13 cellular contexts compared by ENCODE assay signal in the genomic region with DNA sequence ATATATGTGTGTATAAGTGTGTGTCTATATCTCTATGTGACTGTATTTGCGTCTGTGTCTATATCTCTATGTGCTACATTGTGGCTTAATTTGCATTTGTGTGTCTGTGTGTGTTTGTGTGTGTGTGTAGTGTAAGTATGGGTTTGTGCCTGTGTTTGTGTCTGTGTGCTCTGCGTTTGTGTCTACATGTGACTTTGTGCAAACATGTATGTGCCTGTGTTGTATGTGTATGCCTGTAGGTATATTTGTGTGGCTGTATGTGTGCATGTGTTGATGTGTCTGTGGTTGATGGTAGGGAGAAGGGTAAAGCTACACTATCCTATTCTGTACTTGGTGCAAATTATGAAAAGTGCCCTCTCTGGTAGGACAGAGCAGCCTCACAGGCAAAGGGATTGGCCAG. TPM values are rescaled to one million over a fixed set of nuclear protein-coding genes. Genes with fewer than 3 reads are reported as not detected.
DNase-seq lines count a peak whose midpoint lies in the region; ATAC-seq, FAIRE-seq and TF ChIP-seq lines count a peak whose summit lies in the region.
"Had no signal": no experiment of that assay in that cellular context is flagged by ENCODE, and none has a peak within 500 bp of the region (broad histone marks: within the 10 kb centered on the region; RNA-seq: fewer than 3 reads in every experiment).

No MANE protein-coding gene starts in this region.

- BruUV-seq in HepG2 (replicated peaks; lab: Mats Ljungman, UMichigan) (no TSS peak), K562 (replicated peaks; lab: Mats Ljungman, UMichigan) (no TSS peak)

- H3K27ac ChIP-seq in HepG2 (ENCODE audit: extremely low read length, insufficient read depth, low read length): no peak overlapping the region
- H3K27ac ChIP-seq in right lobe of liver: no peak overlapping the region
- no peak overlapping the region for H3K27ac ChIP-seq in K562 (ENCODE audit: extremely low read depth, low read depth, low read length)
- no peak overlapping the region for H3K27ac ChIP-seq in neuronal stem cell (replicated peaks; ENCODE audit: low read length)
- H3K27ac ChIP-seq: 22Rv1, KMS-11 had no signal

- no peak overlapping the region for H3K4me2 ChIP-seq in HepG2 (ENCODE audit: low read depth, low read length)
- no peak overlapping the region for H3K4me2 ChIP-seq in K562 (ENCODE audit: insufficient read depth, low read length)
- no peak overlapping the region for H3K4me2 ChIP-seq in neuronal stem cell (ENCODE audit: insufficient read depth, low read length, poor library complexity, severe bottlenecking)
- H3K4me2 ChIP-seq: KMS-11 had no signal

- no peak overlapping the region for H4K91ac ChIP-seq in neuronal stem cell (ENCODE audit: low read depth, low read length, poor library complexity)

- no peak overlapping the region for H4K8ac ChIP-seq in neuronal stem cell (ENCODE audit: low read depth, low read length)

- H2BK5ac ChIP-seq in neuronal stem cell (ENCODE audit: low read length): no peak overlapping the region

- H3K14ac ChIP-seq in neuronal stem cell (ENCODE audit: low read length): no peak overlapping the region

- DNase-seq in HepG2 (ENCODE audit: low spot score) (no peak), right lobe of liver (no peak), K562 (ENCODE audit: extremely low read depth in 1 of 4, low spot score in 3 of 4) (no peak), neuronal stem cell (ENCODE audit: low spot score) (no peak), dermis blood vessel endothelial cell (no peak), MG63 (no peak), NCI-H2171 (lab: John Stamatoyannopoulos, UW) (no peak), NCI-H1930 (lab: John Stamatoyannopoulos, UW) (no peak)
- DNase-seq: NCI-H1105 treated with DMSO at 0.1 percent for 48 hours, NCI-H524 treated with DMSO at 0.1 percent for 48 hours had no signal

- TF ChIP-seq EP300 in HepG2 (IDR thresholded peaks at IDR 0.05; ENCODE audit: low read depth in 2 of 2, low read length in 2 of 2) (no peak), HepG2 (CRISPR knock-in tag; IDR thresholded peaks at IDR 0.05; ENCODE audit: borderline replicate concordance) (no peak), K562 (IDR thresholded peaks at IDR 0.05; ENCODE audit: low read length) (no peak)

- no peaks in the 10 kb centered on the region for H3K79me2 ChIP-seq in HepG2 (ENCODE audit: insufficient read depth, low read length)
- no peaks in the 10 kb centered on the region for H3K79me2 ChIP-seq in K562 (ENCODE audit: control insufficient read depth, insufficient read depth, low read length)

- no peak overlapping the region for H2AK5ac ChIP-seq in neuronal stem cell (ENCODE audit: low read depth, low read length)

- peaks cover 32% of the 10 kb centered on the region for H3K4me1 ChIP-seq in HepG2 (ENCODE audit: insufficient read depth, low read length)
- peaks cover 0 to 23% (median 6%) of the 10 kb centered on the region in 4 donors for H3K4me1 ChIP-seq in right lobe of liver
- peaks cover 0 to 13% of the 10 kb centered on the region in 2 experiments; a peak in 3 of 5 replicates for H3K4me1 ChIP-seq in K562 (replicated peaks in 1 of 2; ENCODE audit: control insufficient read depth in 2 of 2, insufficient read depth in 2 of 2, low read length in 2 of 2)
- H3K4me1 ChIP-seq in neuronal stem cell (ENCODE audit: control insufficient read depth in 2 of 2, insufficient read depth in 1 of 2, low read depth in 1 of 2, low read length in 2 of 2): no peaks in the 10 kb centered on the region

- H3K4me3 ChIP-seq in HepG2 (replicated peaks in 1 of 3; ENCODE audit: insufficient read depth in 1 of 3, low read depth in 2 of 3, low read length in 3 of 3): no peak overlapping the region
- no peak overlapping the region for H3K4me3 ChIP-seq in right lobe of liver
- H3K4me3 ChIP-seq in K562: no peak overlapping the region
- no peak overlapping the region for H3K4me3 ChIP-seq in neuronal stem cell (ENCODE audit: low read length in 2 of 2)
- H3K4me3 ChIP-seq in MG63: no peak overlapping the region

- H3K9ac ChIP-seq in HepG2 (ENCODE audit: insufficient read depth, low read depth, low read length): no peak overlapping the region
- no peak overlapping the region for H3K9ac ChIP-seq in K562 (ENCODE audit: insufficient read depth in 1 of 2, low read depth in 2 of 2, low read length in 2 of 2)
- H3K9ac ChIP-seq in neuronal stem cell (ENCODE audit: low read depth, low read length, poor library complexity): no peak overlapping the region
- H3K9ac ChIP-seq: KMS-11 had no signal

- no peak overlapping the region for H3K18ac ChIP-seq in neuronal stem cell (ENCODE audit: low read length)

- in situ Hi-C loops in HepG2 (cut with HindIII; ENCODE audit: extremely low pct_ligation_motif_present, low pct_unique_long_range_greater_than_20kb) (no loop called here), K562 (cut with MboI) (loop anchor here (10.0 kb wide), 1 partner anchor 505 kb away; a partner anchor contains a TSS)

- no peaks in the 10 kb centered on the region for H3K9me1 ChIP-seq in K562 (ENCODE audit: control insufficient read depth, insufficient read depth, low read length)

- no peak overlapping the region for H3K23ac ChIP-seq in neuronal stem cell (ENCODE audit: low read depth, low read length, poor library complexity)

- TF ChIP-seq CTCF in HepG2 (CRISPR knock-in tag; IDR thresholded peaks at IDR 0.05) (no peak), right lobe of liver (IDR thresholded peaks at IDR 0.05) (no peak), K562 (IDR thresholded peaks at IDR 0.05 in 2 of 3, conservative IDR thresholded peaks at IDR 0.05 in 1 of 3; ENCODE audit: insufficient read depth in 2 of 3, low read depth in 1 of 3, low read length in 3 of 3) (no peak)

- H3K4ac ChIP-seq in neuronal stem cell (ENCODE audit: low read length): no peak overlapping the region

- WGBS in HepG2 (ENCODE audit: low lambda C conversion rate): 94% methylated on average over 2 of the region's 2 CpGs
- WGBS in right lobe of liver (ENCODE audit: insufficient coverage, low coverage, low lambda C conversion rate, missing lambda C conversion rate): 93% methylated on average over 2 of the region's 2 CpGs
- 43% methylated on average over 2 of the region's 2 CpGs for whole genome bisulfite sequencing in K562 (ENCODE audit: insufficient coverage, low coverage, missing lambda C conversion rate)
- no CpG with 5 or more reads among the region's 2 CpGs for WGBS in neuronal stem cell (ENCODE audit: extremely low coverage in 2 of 2, insufficient read length in 2 of 2, insufficient replicate concordance in 1 of 2), 2 donors

- H3K36me3 ChIP-seq in HepG2 (replicated peaks in 1 of 2; ENCODE audit: control insufficient read depth in 1 of 2, insufficient read depth in 2 of 2, low read length in 2 of 2): no peaks in the 10 kb centered on the region
- no peaks in the 10 kb centered on the region for H3K36me3 ChIP-seq in right lobe of liver
- H3K36me3 ChIP-seq in K562 (ENCODE audit: control insufficient read depth, insufficient read depth, low read length): no peaks in the 10 kb centered on the region
- peaks cover 0 to 1% of the 10 kb centered on the region in 2 donors for H3K36me3 ChIP-seq in neuronal stem cell (replicated peaks in 1 of 2; ENCODE audit: control insufficient read depth in 2 of 2, insufficient read depth in 2 of 2, low read length in 2 of 2)
- no peaks in the 10 kb centered on the region for H3K36me3 ChIP-seq in MG63

- no peak overlapping the region for H2BK120ac ChIP-seq in neuronal stem cell (ENCODE audit: low read depth, low read length)

- H3K27me3 ChIP-seq in HepG2 (ENCODE audit: control insufficient read depth in 1 of 2, insufficient read depth in 2 of 2, low read length in 2 of 2) (no peaks in the 10 kb centered on the region), right lobe of liver (no peaks in the 10 kb centered on the region), K562 (ENCODE audit: control insufficient read depth in 2 of 2, insufficient read depth in 2 of 2, low read length in 2 of 2) (no peaks in the 10 kb centered on the region), neuronal stem cell (ENCODE audit: control insufficient read depth in 3 of 3, insufficient read depth in 3 of 3, low read depth in 1 of 3, low read length in 3 of 3) (no peaks in the 10 kb centered on the region), MG63 (no peaks in the 10 kb centered on the region)

- H2BK12ac ChIP-seq in neuronal stem cell (ENCODE audit: low read length): peak overlapping the region; percentile 4

- POLR2A ChIA-PET in HepG2 (lab: Yijun Ruan, JAX): no interaction called here
- POLR2A ChIA-PET in K562 (lab: Yijun Ruan, JAX): no interaction called here

- ATAC-seq in HepG2 (peak; percentile 26; the same call in 2 of the 3 replicates), right lobe of liver (no peak), K562 (peak; percentile 15; the same call in 2 of the 3 replicates)

- TF ChIP-seq RAD21 in HepG2 (CRISPR knock-in tag; IDR thresholded peaks at IDR 0.05) (no peak), K562 (CRISPR knock-in tag; conservative IDR thresholded peaks at IDR 0.05 in 1 of 2, IDR thresholded peaks at IDR 0.05 in 1 of 2) (no peak)

- TF ChIP-seq POLR2A in HepG2 (IDR thresholded peaks at IDR 0.05; ENCODE audit: insufficient read depth in 1 of 2, low read depth in 2 of 2, low read length in 2 of 2) (no peak), right lobe of liver (IDR thresholded peaks at IDR 0.05) (no peak), K562 (conservative IDR thresholded peaks at IDR 0.05) (no peak)

- H2AFZ ChIP-seq in HepG2 (ENCODE audit: low read length) (no peak overlapping the region), K562 (ENCODE audit: low read depth, low read length) (0 out of 2 replicates have a peak overlapping the region, but pooled peaks have one; percentile 48), neuronal stem cell (ENCODE audit: low read length) (no peak overlapping the region)

- intact Hi-C loops in HepG2 (cut with micrococcal nuclease; ENCODE audit: unreplicated experiment): no loop called here
- intact Hi-C loops in right lobe of liver (cut with DNase I): loop anchor here in 1 of 2 donors (5.0 kb wide), 1 partner anchor 67 kb away; no protein-coding TSS in a partner anchor
- intact Hi-C loops in K562 (cut with micrococcal nuclease): no loop called here

- H3K9me3 ChIP-seq in HepG2 (ENCODE audit: low read length): no peaks in the 10 kb centered on the region
- H3K9me3 ChIP-seq in right lobe of liver: no peaks in the 10 kb centered on the region
- H3K9me3 ChIP-seq in K562 (replicated peaks; ENCODE audit: control insufficient read depth, insufficient read depth, low read depth, low read length): no peaks in the 10 kb centered on the region
- H3K9me3 ChIP-seq in neuronal stem cell (replicated peaks in 1 of 2; ENCODE audit: control insufficient read depth in 2 of 2, insufficient read depth in 1 of 2, low read depth in 1 of 2, low read length in 2 of 2): peaks cover 0 to 5% of the 10 kb centered on the region in 2 donors
- H3K9me3 ChIP-seq in MG63: no peaks in the 10 kb centered on the region

- H2BK15ac ChIP-seq in neuronal stem cell (ENCODE audit: low read length): no peak overlapping the region

- H4K20me1 ChIP-seq in HepG2 (ENCODE audit: insufficient read depth, low read length) (no peaks in the 10 kb centered on the region), K562 (replicated peaks; ENCODE audit: control insufficient read depth, insufficient read depth, low read length) (no peaks in the 10 kb centered on the region)

- CTCF ChIA-PET in HepG2 (lab: Yijun Ruan, JAX; ENCODE audit: low intra/inter-chr PET ratio, low total read pairs) (interaction anchor here (0.5 to 1.5 kb wide), 2 partner anchors 18 to 409 kb away, joined by 4 read pairs; no protein-coding TSS in a partner anchor), K562 (lab: Yijun Ruan, JAX; ENCODE audit: low intra/inter-chr PET ratio) (no interaction called here)

- FAIRE-seq in HepG2 (lab: Jason Lieb, UNC): no peak
- FAIRE-seq in K562 (lab: Jason Lieb, UNC): peak; percentile 35
- FAIRE-seq: D721Med had no signal

- no peaks in the 10 kb centered on the region for H3K79me1 ChIP-seq in neuronal stem cell (ENCODE audit: low read depth, low read length)

RNA-seq across cellular contexts. Expression of a gene that starts 7.3 kb away (rescaled TPM):
- 15.7 and 20.0 TPM in 2 replicates for total RNA-seq in HepG2 (2016; rRNA removed; fragmentation: Illumina TruSeq; extraction: Trizol)
- 59.4 and 62.1 TPM in 2 replicates for total RNA-seq in HepG2 (2016; cell fraction: cytosol; rRNA removed; fragmentation: Illumina TruSeq; extraction: Trizol; ENCODE audit: low read depth)
- total RNA-seq in HepG2 (2016; cell fraction: insoluble cytoplasmic fraction; rRNA removed; fragmentation: Illumina TruSeq; extraction: Trizol): 16.5 and 19.6 TPM in 2 replicates
- 19.5 and 21.4 TPM in 2 replicates for total RNA-seq in HepG2 (2016; cell fraction: membrane; rRNA removed; fragmentation: Illumina TruSeq; extraction: Trizol)
- total RNA-seq in HepG2 (2016; cell fraction: nucleus; rRNA removed; fragmentation: Illumina TruSeq; extraction: Trizol): 16.9 and 19.5 TPM in 2 replicates
- 25.6 and 27.5 TPM in 2 replicates for polyA plus RNA-seq in HepG2 (2011; rRNA removed)
- 26.7 and 28.9 TPM in 2 replicates for polyA plus RNA-seq in HepG2 (2011; cell fraction: cytosol; rRNA removed)
- polyA plus RNA-seq in HepG2 (2011; cell fraction: nucleus; rRNA removed): 13.2 and 13.8 TPM in 2 replicates
- 19.3 and 23.4 TPM in 2 replicates for polyA plus RNA-seq in HepG2 (2012)
- 6.2 and 8.4 TPM in 2 replicates for polyA plus RNA-seq in HepG2 (2016; cell fraction: cytosol; fragmentation: Illumina TruSeq; extraction: Trizol; ENCODE audit: low read depth)
- polyA plus RNA-seq in HepG2 (2016; cell fraction: insoluble cytoplasmic fraction; fragmentation: Illumina TruSeq; extraction: Trizol; ENCODE audit: low read depth): 13.0 and 14.8 TPM in 2 replicates
- polyA plus RNA-seq in HepG2 (2016; cell fraction: membrane; fragmentation: Illumina TruSeq; extraction: Trizol; ENCODE audit: low read depth): 9.0 and 11.2 TPM in 2 replicates
- polyA plus RNA-seq in HepG2 (2016; cell fraction: nucleus; fragmentation: Illumina TruSeq; extraction: Trizol; ENCODE audit: insufficient read depth, low read depth): 7.0 and 8.3 TPM in 2 replicates
- polyA minus RNA-seq in HepG2 (2011; rRNA and poly(A)+ RNA removed; ENCODE audit: low replicate concordance): 11.3 and 53.1 TPM in 2 replicates
- 9.6 and 14.5 TPM in 2 replicates for polyA minus RNA-seq in HepG2 (2011; cell fraction: cytosol; rRNA and poly(A)+ RNA removed)
- 62.8 and 75.2 TPM in 2 replicates for polyA minus RNA-seq in HepG2 (2011; cell fraction: nucleus; rRNA and poly(A)+ RNA removed)
- total RNA-seq in right lobe of liver: 10 to 100 TPM; 45.5 to 84.2 (median 58.7) TPM
- 24.6 and 32.7 TPM in 2 replicates for total RNA-seq in K562 (2011; cell fraction: chromatin; rRNA removed; ENCODE audit: low replicate concordance)
- total RNA-seq in K562 (2011; cell fraction: nucleolus; rRNA removed): 11.2 and 13.0 TPM in 2 replicates
- 22.0 and 23.1 TPM in 2 replicates for total RNA-seq in K562 (2011; cell fraction: nucleoplasm; rRNA removed)
- 10.4 and 10.8 TPM in 2 replicates for total RNA-seq in K562 (2014; rRNA removed)
- total RNA-seq in K562 (2014; rRNA removed; fragmentation: Illumina TruSeq; extraction: Trizol): 15.0 and 17.6 TPM in 2 replicates
- total RNA-seq in K562 (2015; rRNA removed; fragmentation: Illumina TruSeq; extraction: Trizol): 17.9 and 19.2 TPM in 2 replicates
- total RNA-seq in K562 (2021): 10.6 and 12.1 TPM in 2 replicates
- 9.7 TPM in 2 replicates for polyA plus RNA-seq in K562 (2011; rRNA removed)
- 5.6 and 10.0 TPM in 2 replicates for polyA plus RNA-seq in K562 (2011; cell fraction: cytosol; rRNA removed)
- 7.6 and 11.6 TPM in 2 replicates for polyA plus RNA-seq in K562 (2011; cell fraction: nucleus; rRNA removed)
- polyA plus RNA-seq in K562 (2012): 11.1 and 43.7 TPM in 2 replicates
- polyA plus RNA-seq in K562 (2014; fragmentation: Illumina TruSeq; extraction: Trizol): 11.4 and 13.1 TPM in 2 replicates
- 10 to 100 TPM; 12.6 to 15.4 TPM for polyA plus RNA-seq in K562 (2014; fragmentation: Nextera tagmentation; extraction: Ambion mirVana)
- 11.7 and 12.3 TPM in 2 replicates for polyA plus RNA-seq in K562 (2014; rRNA removed)
- polyA minus RNA-seq in K562 (2011; rRNA and poly(A)+ RNA removed): 20.1 and 26.5 TPM in 2 replicates
- polyA minus RNA-seq in K562 (2011; cell fraction: cytosol; rRNA and poly(A)+ RNA removed): 6.1 and 6.9 TPM in 2 replicates
- polyA minus RNA-seq in K562 (2011; cell fraction: nucleus; rRNA and poly(A)+ RNA removed): 19.9 and 37.7 TPM in 2 replicates
- 8.3 TPM for polyA plus RNA-seq in neuronal stem cell (2013, experiment 1 of 2)
- 7.5 TPM for polyA plus RNA-seq in neuronal stem cell (2013, experiment 2 of 2)
- 6.5 and 7.3 TPM in 2 replicates for total RNA-seq in dermis blood vessel endothelial cell
- total RNA-seq in MG63 (2014; rRNA removed; shearing (Covaris generic); ENCODE audit: low replicate concordance): 15.4 and 17.9 TPM in 2 replicates

Comparison
In these comparisons a context has a peak if more than half of its experiments do, and no peak if none do; other contexts are left out.
1. ATAC-seq: peak in HepG2 (single experiment) and K562 (single experiment); none in right lobe of liver (0 of 4).